1 cellular context compared by ENCODE assay signal in the genomic region with DNA sequence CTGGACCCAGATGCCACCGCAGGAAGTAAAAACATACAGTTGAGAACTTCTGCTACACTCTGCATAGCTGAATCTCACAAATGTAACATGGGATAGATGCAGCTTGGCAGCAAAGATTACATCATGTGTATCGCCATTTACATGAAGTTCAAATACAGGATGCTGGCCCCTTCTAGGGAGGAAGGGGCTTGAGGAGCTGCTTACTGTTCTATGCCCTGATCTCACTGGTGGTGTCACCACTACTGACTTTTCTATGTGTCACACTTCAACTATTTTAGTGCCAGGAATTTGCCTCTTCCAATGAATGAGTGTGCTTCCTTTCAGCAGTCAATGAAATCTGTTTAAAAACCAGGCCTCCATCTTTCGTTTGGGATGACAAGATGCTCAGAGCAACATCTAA.
TF ChIP-seq lines count a peak whose summit lies in the region.

No MANE protein-coding gene starts in this region.

TF ChIP-seq in HEK293T, 16 proteins besides CTCF, POLR2A, EP300 and RAD21 (continued from another document):
- TF ChIP-seq PKNOX1 (IDR thresholded peaks at IDR 0.05) (no peak), ELF4 (IDR thresholded peaks at IDR 0.05) (no peak), ZNF384 (IDR thresholded peaks at IDR 0.05) (no peak), TARDBP (IDR thresholded peaks at IDR 0.05) (no peak), NFRKB (IDR thresholded peaks at IDR 0.05) (no peak)
